ENCODE assay signal across 8 cellular contexts in the genomic region with DNA sequence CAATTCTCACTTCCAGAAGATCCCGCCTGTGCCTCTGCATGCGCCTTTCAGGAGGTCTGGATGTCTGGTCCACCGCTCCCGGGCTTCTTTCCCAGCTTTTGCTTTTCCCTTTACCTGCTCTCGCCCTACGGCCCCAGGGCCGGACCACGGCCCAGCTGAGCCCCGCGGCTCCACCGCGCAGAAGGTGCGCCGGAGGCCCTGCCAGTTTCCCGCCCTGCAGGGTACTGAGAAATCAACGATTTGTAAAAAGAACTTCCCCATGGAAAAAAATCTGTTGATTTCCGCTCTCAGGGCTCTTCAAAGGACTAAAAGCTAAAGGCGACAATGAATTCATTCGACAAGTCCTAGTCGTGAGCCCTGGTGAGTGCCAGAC. TPM values are rescaled to one million over a fixed set of nuclear protein-coding genes. Genes with fewer than 3 reads are reported as not detected.
A peak's percentile ranks its signal among the peaks of the same experiment; 100 is the strongest.
DNase-seq lines count a peak whose midpoint lies in the region; ATAC-seq and TF ChIP-seq lines count a peak whose summit lies in the region.

No MANE protein-coding gene starts in this region.

- no peaks in the 10 kb centered on the region for H3K9me2 ChIP-seq in SK-N-SH

- POLR2A ChIA-PET in CD8-positive, alpha-beta memory T cell (lab: Charles Lee): interaction anchor here (0.7 to 1.5 kb wide), 2 partner anchors 16 to 189 kb away, joined by 3 to 6 read pairs; no protein-coding TSS in a partner anchor
- POLR2A ChIA-PET in SK-N-SH (lab: Yijun Ruan, JAX): interaction anchor here (0.6 kb wide), 1 partner anchor 207 kb away, joined by 3 read pairs; no protein-coding TSS in a partner anchor

- no peak for DNase-seq in CD8-positive, alpha-beta memory T cell
- DNase-seq in RPMI7951 (ENCODE audit: low read depth) (peak; percentile 14), fibroblast of lung (ENCODE audit: low read depth in 2 of 2) (no peak), osteoblast (ENCODE audit: insufficient read length, low spot score, missing footprints) (peak; percentile 56), NCI-H146 treated with DMSO at 0.1 percent for 48 hours (lab: John Stamatoyannopoulos, UW; ENCODE audit: unreplicated experiment) (no peak), NCI-H1417 treated with DMSO at 0.1 percent for 48 hours (lab: John Stamatoyannopoulos, UW) (no peak), SK-N-SH (no peak)

- H3K27me3 ChIP-seq in CD8-positive, alpha-beta memory T cell (ENCODE audit: insufficient read depth, low read length, poor library complexity, severe bottlenecking): no peaks in the 10 kb centered on the region
- H3K27me3 ChIP-seq in fibroblast of lung (ENCODE audit: control insufficient read depth, insufficient read depth, low read length): peaks cover 5% of the 10 kb centered on the region
- no peaks in the 10 kb centered on the region for H3K27me3 ChIP-seq in osteoblast (ENCODE audit: insufficient read depth, low read length)
- peaks cover 33% of the 10 kb centered on the region; the same call in 1 of the 2 replicates for H3K27me3 ChIP-seq in SK-N-SH (ENCODE audit: insufficient read depth)

- H3K4me2 ChIP-seq in fibroblast of lung (ENCODE audit: extremely low read depth, insufficient read depth, low read length) (no peak overlapping the region), osteoblast (ENCODE audit: insufficient read depth, low read length) (peak overlapping the region; percentile 85), SK-N-SH (no peak overlapping the region)

- peaks cover 0 to 2% (median 0%) of the 10 kb centered on the region in 3 donors for H3K36me3 Mint-ChIP-seq in CD8-positive, alpha-beta memory T cell

- peak overlapping the region; percentile 91 to 95 (median 93) for H3K4me3 Mint-ChIP-seq in CD8-positive, alpha-beta memory T cell

- H3F3A ChIP-seq in SK-N-SH (replicated peaks; ENCODE audit: insufficient read depth): no peaks in the 10 kb centered on the region

- CTCF ChIA-PET in CD8-positive, alpha-beta memory T cell (lab: Charles Lee): interaction anchor here (1.0 kb wide), 1 partner anchor 9 kb away, joined by 4 read pairs; no protein-coding TSS in a partner anchor
- CTCF ChIA-PET in SK-N-SH (lab: Yijun Ruan, JAX): no interaction called here

- no peak for TF ChIP-seq RAD21 in SK-N-SH (IDR thresholded peaks at IDR 0.05; ENCODE audit: low read length)

- peak overlapping the region in 7 of 8 donors; percentile 88 to 96 (median 94) for H3K27ac Mint-ChIP-seq in CD8-positive, alpha-beta memory T cell

- TF ChIP-seq CTCF in fibroblast of lung (conservative IDR thresholded peaks at IDR 0.05 in 1 of 2, IDR thresholded peaks at IDR 0.05 in 1 of 2; ENCODE audit: low read depth in 1 of 2, low read length in 2 of 2) (peak in 1 of 2 donors; percentile 34), osteoblast (IDR thresholded peaks at IDR 0.05; ENCODE audit: extremely low read depth, low read depth, low read length) (no peak), SK-N-SH (IDR thresholded peaks at IDR 0.05) (no peak)

- no peak for ATAC-seq in GM18861 (IDR thresholded peaks at IDR 0.05; ENCODE audit: unreplicated experiment)

- H3K27ac ChIP-seq in CD8-positive, alpha-beta memory T cell (ENCODE audit: low read depth, low read length): peak overlapping the region; percentile 61
- H3K27ac ChIP-seq in fibroblast of lung (ENCODE audit: insufficient read depth, low read length) (no peak overlapping the region), osteoblast (ENCODE audit: low read depth, low read length) (peak overlapping the region; percentile 25), SK-N-SH (ENCODE audit: low read depth in 2 of 2, low read length in 1 of 2) (no peak overlapping the region)

- H3K79me2 ChIP-seq in fibroblast of lung (ENCODE audit: control insufficient read depth, insufficient read depth, low read length) (no peaks in the 10 kb centered on the region), osteoblast (ENCODE audit: insufficient read depth, low read length) (no peaks in the 10 kb centered on the region), SK-N-SH (ENCODE audit: insufficient read depth) (no peaks in the 10 kb centered on the region)

- H3K9me3 ChIP-seq in CD8-positive, alpha-beta memory T cell (ENCODE audit: low read length): no peaks in the 10 kb centered on the region
- no peaks in the 10 kb centered on the region for H3K9me3 ChIP-seq in fibroblast of lung (ENCODE audit: control insufficient read depth, insufficient read depth, low read depth, low read length)
- H3K9me3 ChIP-seq in osteoblast (ENCODE audit: low read depth, low read length): no peaks in the 10 kb centered on the region
- H3K9me3 ChIP-seq in SK-N-SH: no peaks in the 10 kb centered on the region

- peaks cover 4 to 5% of the 10 kb centered on the region in 2 donors for H3K27me3 Mint-ChIP-seq in CD8-positive, alpha-beta memory T cell

- H3K4me1 Mint-ChIP-seq in CD8-positive, alpha-beta memory T cell: peaks cover 18 to 29% (median 24%) of the 10 kb centered on the region in 3 donors

- no peaks in the 10 kb centered on the region for H3K36me3 ChIP-seq in CD8-positive, alpha-beta memory T cell (ENCODE audit: insufficient read depth, low read length)
- H3K36me3 ChIP-seq in fibroblast of lung (ENCODE audit: control insufficient read depth, insufficient read depth, low read length) (no peaks in the 10 kb centered on the region), osteoblast (ENCODE audit: insufficient read depth, low read length) (no peaks in the 10 kb centered on the region), SK-N-SH (replicated peaks in 1 of 2; ENCODE audit: control insufficient read depth in 1 of 2, insufficient read depth in 2 of 2, low read length in 1 of 2) (no peaks in the 10 kb centered on the region)

- H2AFZ ChIP-seq in fibroblast of lung (ENCODE audit: low read length): peak overlapping the region; percentile 67
- peak overlapping the region; percentile 98 for H2AFZ ChIP-seq in osteoblast (ENCODE audit: low read length)
- H2AFZ ChIP-seq in SK-N-SH (ENCODE audit: low read depth): no peak overlapping the region

- peaks cover 11% of the 10 kb centered on the region for H3K4me1 ChIP-seq in CD8-positive, alpha-beta memory T cell (ENCODE audit: insufficient read depth, low read length)
- H3K4me1 ChIP-seq in fibroblast of lung (ENCODE audit: control insufficient read depth, extremely low read depth, insufficient read depth, low read length) (no peaks in the 10 kb centered on the region), osteoblast (ENCODE audit: insufficient read depth, low read length) (no peaks in the 10 kb centered on the region), SK-N-SH (ENCODE audit: control insufficient read depth in 1 of 2, insufficient read depth in 2 of 2, low read depth in 1 of 2, low read length in 1 of 2) (no peaks in the 10 kb centered on the region)

- H3K4me3 ChIP-seq in CD8-positive, alpha-beta memory T cell (ENCODE audit: low read length): peak overlapping the region; percentile 81
- peak overlapping the region; percentile 41 to 72 (median 53) for H3K4me3 ChIP-seq in fibroblast of lung (replicated peaks in 1 of 4; ENCODE audit: control extremely low read depth in 1 of 4, insufficient read depth in 1 of 4, low read depth in 3 of 4, low read length in 4 of 4)
- H3K4me3 ChIP-seq in osteoblast (ENCODE audit: insufficient read depth, low read length): peak overlapping the region; percentile 80
- no peak overlapping the region for H3K4me3 ChIP-seq in SK-N-SH (ENCODE audit: low read depth in 2 of 2, low read length in 1 of 2)

- TF ChIP-seq EP300 in SK-N-SH (IDR thresholded peaks at IDR 0.05; ENCODE audit: borderline replicate concordance in 1 of 2, low read depth in 1 of 2, low read length in 1 of 2): no peak

- H3K9me3 Mint-ChIP-seq in CD8-positive, alpha-beta memory T cell: no peaks in the 10 kb centered on the region

- H3K9ac ChIP-seq in fibroblast of lung (ENCODE audit: insufficient read depth, low read length): peak overlapping the region; percentile 62
- H3K9ac ChIP-seq in SK-N-SH: no peak overlapping the region

- H4K20me1 ChIP-seq in fibroblast of lung (ENCODE audit: control insufficient read depth, extremely low read depth, insufficient read depth, low read length): no peaks in the 10 kb centered on the region
- no peaks in the 10 kb centered on the region for H4K20me1 ChIP-seq in osteoblast (ENCODE audit: insufficient read depth, low read length)
- no peaks in the 10 kb centered on the region for H4K20me1 ChIP-seq in SK-N-SH (ENCODE audit: insufficient read depth)

- WGBS in SK-N-SH (ENCODE audit: low lambda C conversion rate): 81% methylated on average over 20 of the region's 20 CpGs

TF ChIP-seq in SK-N-SH, 30 proteins besides CTCF, POLR2A, EP300 and RAD21 (continues in another document):
- no peak for TF ChIP-seq RCOR1 (IDR thresholded peaks at IDR 0.05; ENCODE audit: low read length)
- TF ChIP-seq, protein P1, sequence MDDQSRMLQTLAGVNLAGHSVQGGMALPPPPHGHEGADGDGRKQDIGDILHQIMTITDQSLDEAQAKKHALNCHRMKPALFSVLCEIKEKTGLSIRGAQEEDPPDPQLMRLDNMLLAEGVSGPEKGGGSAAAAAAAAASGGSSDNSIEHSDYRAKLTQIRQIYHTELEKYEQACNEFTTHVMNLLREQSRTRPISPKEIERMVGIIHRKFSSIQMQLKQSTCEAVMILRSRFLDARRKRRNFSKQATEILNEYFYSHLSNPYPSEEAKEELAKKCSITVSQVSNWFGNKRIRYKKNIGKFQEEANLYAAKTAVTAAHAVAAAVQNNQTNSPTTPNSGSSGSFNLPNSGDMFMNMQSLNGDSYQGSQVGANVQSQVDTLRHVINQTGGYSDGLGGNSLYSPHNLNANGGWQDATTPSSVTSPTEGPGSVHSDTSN (IDR thresholded peaks at IDR 0.05): no peak
- no peak for TF ChIP-seq ELF1 (IDR thresholded peaks at IDR 0.05)
- no peak for TF ChIP-seq GABPA (IDR thresholded peaks at IDR 0.05; ENCODE audit: low read depth)

RNA-seq across cellular contexts. Expression of a gene that starts 7.0 kb away (rescaled TPM):
- total RNA-seq in CD8-positive, alpha-beta memory T cell: 1,000 to 10,000 TPM; 1,293 to 1,300 TPM
- not detected for polyA plus RNA-seq in CD8-positive, alpha-beta memory T cell
- under 0.01 TPM in 1 of 2 replicates, not detected in the other for total RNA-seq in RPMI7951 (2014; rRNA removed; shearing (Covaris generic))
- total RNA-seq in fibroblast of lung (under 0.01 and 3,997 TPM in 2 replicates), osteoblast (under 0.01 TPM in 1 of 2 replicates, not detected in the other)
- polyA plus RNA-seq in fibroblast of lung (not detected in 2 replicates), SK-N-SH (2012; rRNA removed) (not detected in 2 replicates)
- polyA plus RNA-seq in fibroblast of lung (2012): 44.1 and 65.6 TPM in 2 replicates
- under 0.01 TPM in 2 replicates for polyA minus RNA-seq in fibroblast of lung (ENCODE audit: low replicate concordance)
- not detected in 2 replicates for polyA plus RNA-seq in SK-N-SH (2012; cell fraction: cytosol; rRNA removed)
- polyA plus RNA-seq in SK-N-SH (2012; cell fraction: nucleus; rRNA removed): not detected in 2 replicates

RNA-seq across cellular contexts. Expression of a gene that starts 32.9 kb away (rescaled TPM):
- 10 to 100 TPM; 25.6 to 30.1 TPM for total RNA-seq in CD8-positive, alpha-beta memory T cell
- 6.9 TPM for polyA plus RNA-seq in CD8-positive, alpha-beta memory T cell
- total RNA-seq in RPMI7951 (2014; rRNA removed; shearing (Covaris generic)): 5.4 and 5.6 TPM in 2 replicates
- total RNA-seq in fibroblast of lung (20.3 and 22.3 TPM in 2 replicates), osteoblast (15.0 and 20.3 TPM in 2 replicates)
- polyA plus RNA-seq in fibroblast of lung (3.6 and 3.8 TPM in 2 replicates), SK-N-SH (2012; rRNA removed) (31.9 and 39.1 TPM in 2 replicates)
- polyA plus RNA-seq in fibroblast of lung (2012): 5.5 and 6.7 TPM in 2 replicates
- 4.7 and 5.8 TPM in 2 replicates for polyA minus RNA-seq in fibroblast of lung (ENCODE audit: low replicate concordance)
- 9.8 and 16.8 TPM in 2 replicates for polyA plus RNA-seq in SK-N-SH (2012; cell fraction: cytosol; rRNA removed)
- 204 and 314 TPM in 2 replicates for polyA plus RNA-seq in SK-N-SH (2012; cell fraction: nucleus; rRNA removed)

Comparison
In these comparisons a context has a peak if more than half of its experiments do, and no peak if none do; other contexts are left out.
1. DNase-seq: peak in RPMI7951 (single experiment) and osteoblast (single experiment); none in CD8-positive, alpha-beta memory T cell (0 of 5), fibroblast of lung (0 of 2), NCI-H146 treated with DMSO at 0.1 percent for 48 hours (single experiment), NCI-H1417 treated with DMSO at 0.1 percent for 48 hours (single experiment) and SK-N-SH (single experiment).
2. H3K27ac ChIP-seq: peak in CD8-positive, alpha-beta memory T cell (single experiment) and osteoblast (single experiment); none in fibroblast of lung (single experiment) and SK-N-SH (0 of 2).
3. H3K4me3 ChIP-seq: peak in CD8-positive, alpha-beta memory T cell (single experiment), fibroblast of lung (4 of 4) and osteoblast (single experiment); none in SK-N-SH (0 of 2).